ENCODE assay signal across 9 cellular contexts in the genomic region with DNA sequence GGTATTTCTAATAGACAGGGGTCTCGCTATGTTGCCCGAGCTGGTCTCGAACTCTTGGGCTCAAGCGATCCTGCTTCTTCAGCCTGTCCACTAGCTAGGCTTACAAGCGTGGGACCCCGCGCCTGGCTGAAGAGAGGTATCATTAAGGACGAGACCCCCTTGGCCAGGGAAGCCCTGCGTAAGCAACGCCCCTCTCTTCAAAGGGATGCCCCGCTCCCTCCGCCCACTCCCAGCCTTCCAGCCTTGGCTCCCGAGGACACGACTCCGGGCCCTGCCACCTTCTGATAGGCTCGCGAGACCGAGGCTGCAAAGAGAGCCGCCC. TPM values are rescaled to one million over a fixed set of nuclear protein-coding genes. Genes with fewer than 3 reads are reported as not detected.
A peak's percentile ranks its signal among the peaks of the same experiment; 100 is the strongest.
DNase-seq lines count a peak whose midpoint lies in the region; ATAC-seq, FAIRE-seq and TF ChIP-seq lines count a peak whose summit lies in the region.
"Had no signal": no experiment of that assay in that cellular context is flagged by ENCODE, and none has a peak within 500 bp of the region (broad histone marks: within the 10 kb centered on the region; RNA-seq: fewer than 3 reads in every experiment).

No MANE protein-coding gene starts in this region.

- in situ Hi-C loops in IMR-90 (cut with MboI; ENCODE audit: low sequenced_read_pairs), result no loop called here
- in situ Hi-C loops in brain microvascular endothelial cell (cut with HindIII; ENCODE audit: low pct_ligation_motif_present, low sequenced_read_pairs), result no loop called here

- no peak for TF ChIP-seq RAD21 in IMR-90 (IDR thresholded peaks at IDR 0.05; ENCODE audit: low read length)

- H3K4me3 ChIP-seq in IMR-90 (ENCODE audit: insufficient read depth, low read depth, low read length), result peak overlapping the region; percentile 61
- peak overlapping the region; percentile 87 for H3K4me3 ChIP-seq in brain microvascular endothelial cell (ENCODE audit: low read depth, low read length)
- peak overlapping the region; percentile 71 to 92 (median 76) for H3K4me3 ChIP-seq in right lobe of liver

- H3K14ac ChIP-seq in IMR-90 (replicated peaks; ENCODE audit: low read depth, low read length), result 0 out of 2 replicates have a peak overlapping the region, but pooled peaks have one; percentile 34

- peak overlapping the region; percentile 95 for H2AK9ac ChIP-seq in IMR-90 (replicated peaks; ENCODE audit: low read depth, low read length, poor library complexity)

- POLR2A ChIA-PET in IMR-90 (lab: Charles Lee; ENCODE audit: unreplicated experiment), result no interaction called here

- CTCF ChIA-PET in IMR-90 (lab: Yijun Ruan, JAX), result no interaction called here

- BruUV-seq in IMR-90 (replicated peaks; lab: Mats Ljungman, UMichigan), result no TSS peak

- peak overlapping the region; percentile 77 for H2BK5ac ChIP-seq in IMR-90 (ENCODE audit: low read depth, low read length, poor library complexity, severe bottlenecking)

- no peaks in the 10 kb centered on the region for H3K27me3 ChIP-seq in IMR-90 (ENCODE audit: control insufficient read depth, insufficient read depth, low read length)
- no peaks in the 10 kb centered on the region for H3K27me3 ChIP-seq in brain microvascular endothelial cell (replicated peaks)
- H3K27me3 ChIP-seq in right lobe of liver, result no peaks in the 10 kb centered on the region

- dilution Hi-C loops in IMR-90 (cut with HindIII; ENCODE audit: low sequenced_read_pairs, unreplicated experiment), result no loop called here

- H3K56ac ChIP-seq in IMR-90 (ENCODE audit: extremely low read depth, insufficient read depth, low read length), result no peak overlapping the region

- H2AK5ac ChIP-seq in IMR-90 (ENCODE audit: low read depth, low read length), result no peak overlapping the region; the same call in 1 of the 2 replicates

- H4K20me1 ChIP-seq in IMR-90 (ENCODE audit: insufficient read depth, low read length), result peaks cover 3% of the 10 kb centered on the region; the same call in 1 of the 2 replicates

- no peaks in the 10 kb centered on the region for H3K9me1 ChIP-seq in IMR-90 (ENCODE audit: insufficient read depth, low read length)

- peak overlapping the region; percentile 82 for H3K4ac ChIP-seq in IMR-90 (ENCODE audit: low read depth, low read length)

- H2BK20ac ChIP-seq in IMR-90 (ENCODE audit: low read depth, low read length), result no peak overlapping the region

- peak overlapping the region; percentile 83 to 98 for H4K8ac ChIP-seq in IMR-90 (ENCODE audit: low read depth in 2 of 2, low read length in 2 of 2)

- peak overlapping the region; percentile 96 for H4K5ac ChIP-seq in IMR-90 (ENCODE audit: low read depth, low read length)

- peaks cover 6% of the 10 kb centered on the region for H3K4me1 ChIP-seq in IMR-90 (ENCODE audit: control insufficient read depth, insufficient read depth, low read length)
- H3K4me1 ChIP-seq in right lobe of liver, result peaks cover 0 to 28% (median 7%) of the 10 kb centered on the region in 4 donors

- FAIRE-seq in urothelium cell line (lab: Jason Lieb, UNC), result no peak
- FAIRE-seq: frontal cortex had no signal

- peak overlapping the region; percentile 94 for H3K4me2 ChIP-seq in IMR-90 (ENCODE audit: low read depth, low read length)

- no peak overlapping the region; the same call in 1 of the 2 replicates for H2BK120ac ChIP-seq in IMR-90 (ENCODE audit: low read depth, low read length)

- DNase-seq in NCI-H2029 (lab: John Stamatoyannopoulos, UW), result peak; percentile 96
- DNase-seq in NCI-H2029 treated with DMSO at 0.1 percent for 48 hours (lab: John Stamatoyannopoulos, UW), result no peak
- DNase-seq in IMR-90, result no peak
- DNase-seq in brain microvascular endothelial cell, result peak; percentile 98
- DNase-seq in right lobe of liver, result no peak
- DNase-seq in urothelium cell line (ENCODE audit: low spot score), result peak; percentile 100

- H3K27ac ChIP-seq in IMR-90 (ENCODE audit: insufficient read depth, low read length) (peak overlapping the region; percentile 71), brain microvascular endothelial cell (peak overlapping the region; percentile 78), right lobe of liver (peak overlapping the region; percentile 84 to 90 (median 88))

- no peak for TF ChIP-seq CTCF in IMR-90 (conservative IDR thresholded peaks at IDR 0.05; ENCODE audit: low read depth, low read length)
- TF ChIP-seq CTCF in brain microvascular endothelial cell (IDR thresholded peaks at IDR 0.05; ENCODE audit: low read depth, low read length, missing control alignments), result no peak
- no peak for TF ChIP-seq CTCF in right lobe of liver (IDR thresholded peaks at IDR 0.05)

- 22% methylated on average over 3 of the region's 19 CpGs; no CpG with 5 or more reads in 1 of the 2 experiments for WGBS in IMR-90 (ENCODE audit: extremely low coverage in 2 of 2, insufficient read length in 1 of 2), 2 experiments
- WGBS in right lobe of liver (ENCODE audit: insufficient coverage, low coverage, low lambda C conversion rate, missing lambda C conversion rate), result 0% methylated on average over 5 of the region's 19 CpGs

- H4K91ac ChIP-seq in IMR-90 (ENCODE audit: insufficient read depth, low read depth, low read length), result peak overlapping the region; percentile 86; the same call in 1 of the 2 replicates

- intact Hi-C loops in IMR-90 (cut with micrococcal nuclease) (loop anchor here (2.0 kb wide), 3 partner anchors 49 to 113 kb away; partner anchors contain the start of genes FAM200A and ZSCAN25), right lobe of liver (cut with DNase I) (no loop called here)

- ATAC-seq in IMR-90 (ENCODE audit: low read depth), result no peak; the same call in 1 of the 2 replicates
- no peak for ATAC-seq in right lobe of liver
- no peak for ATAC-seq in GM21447 (IDR thresholded peaks at IDR 0.05; ENCODE audit: unreplicated experiment)
- ATAC-seq in GM19035 (IDR thresholded peaks at IDR 0.05; ENCODE audit: unreplicated experiment), result no peak

- no peak for TF ChIP-seq POLR2A in IMR-90 (IDR thresholded peaks at IDR 0.05; ENCODE audit: low read depth, low read length)
- TF ChIP-seq POLR2A in right lobe of liver (IDR thresholded peaks at IDR 0.05), result no peak

- H3K9ac ChIP-seq in IMR-90 (ENCODE audit: low read depth, low read length), result peak overlapping the region; percentile 50

- no peak overlapping the region for H2BK15ac ChIP-seq in IMR-90 (ENCODE audit: low read depth, low read length)

- H3K9me3 ChIP-seq in IMR-90 (ENCODE audit: control insufficient read depth, insufficient read depth, low read length) (no peaks in the 10 kb centered on the region), right lobe of liver (no peaks in the 10 kb centered on the region)

- peaks cover 3% of the 10 kb centered on the region for H3K36me3 ChIP-seq in IMR-90 (ENCODE audit: control insufficient read depth, insufficient read depth, low read length)
- no peaks in the 10 kb centered on the region for H3K36me3 ChIP-seq in brain microvascular endothelial cell (replicated peaks)
- no peaks in the 10 kb centered on the region for H3K36me3 ChIP-seq in right lobe of liver

- H3K79me1 ChIP-seq in IMR-90 (ENCODE audit: low read depth in 1 of 2, low read length in 2 of 2), result peaks cover 10 to 41% of the 10 kb centered on the region in 2 experiments

- H3K23ac ChIP-seq in IMR-90 (ENCODE audit: low read depth, low read length), result no peak overlapping the region

- peak overlapping the region; percentile 100 for H2AFZ ChIP-seq in IMR-90 (replicated peaks; ENCODE audit: low read length, poor library complexity)

- peak overlapping the region; percentile 25; the same call in 1 of the 2 replicates for H3K18ac ChIP-seq in IMR-90 (ENCODE audit: low read depth, low read length)

TF ChIP-seq in IMR-90, 13 proteins besides CTCF, POLR2A, EP300 and RAD21 (continues in another document):
- TF ChIP-seq ELK1 (IDR thresholded peaks at IDR 0.05; ENCODE audit: borderline replicate concordance, low read depth, low read length) (no peak), NFE2L2 (IDR thresholded peaks at IDR 0.05; ENCODE audit: low read depth, low read length) (no peak), RFX5 (IDR thresholded peaks at IDR 0.05; ENCODE audit: low read depth, low read length) (no peak)

RNA-seq across cellular contexts. Expression of gene ZKSCAN5, which starts 0.2 kb away (rescaled TPM):
- total RNA-seq in IMR-90 (2012; rRNA removed) (15.8 and 16.3 TPM in 2 replicates), right lobe of liver (1 to 10 TPM; 2.7 to 4.4 (median 3.1) TPM)
- polyA plus RNA-seq in IMR-90 (2012; rRNA removed), result 5.4 and 5.5 TPM in 2 replicates
- 2.4 and 4.0 TPM in 2 replicates for polyA plus RNA-seq in IMR-90 (2012; cell fraction: cytosol; rRNA removed)
- 2.7 and 6.1 TPM in 2 replicates for polyA plus RNA-seq in IMR-90 (2012; cell fraction: nucleus; rRNA removed; ENCODE audit: low replicate concordance)

RNA-seq across cellular contexts. Expression of gene ZNF394, which starts 4.2 kb away (rescaled TPM):
- total RNA-seq in IMR-90 (2012; rRNA removed), result 22.8 and 24.7 TPM in 2 replicates
- 10.7 and 10.9 TPM in 2 replicates for polyA plus RNA-seq in IMR-90 (2012; rRNA removed)
- 6.7 and 16.8 TPM in 2 replicates for polyA plus RNA-seq in IMR-90 (2012; cell fraction: cytosol; rRNA removed)
- polyA plus RNA-seq in IMR-90 (2012; cell fraction: nucleus; rRNA removed; ENCODE audit: low replicate concordance), result 7.9 and 16.6 TPM in 2 replicates
- total RNA-seq in right lobe of liver, result 10 to 100 TPM in 2 of 6 experiments, 1 to 10 TPM in 4; 6.6 to 12.3 (median 9.4) TPM

RNA-seq across cellular contexts. Expression of gene ZNF789, which starts 31.6 kb away (rescaled TPM):
- 4.2 and 4.8 TPM in 2 replicates for total RNA-seq in IMR-90 (2012; rRNA removed)
- 7.4 and 8.9 TPM in 2 replicates for polyA plus RNA-seq in IMR-90 (2012; rRNA removed)
- 2.9 and 5.5 TPM in 2 replicates for polyA plus RNA-seq in IMR-90 (2012; cell fraction: cytosol; rRNA removed)
- polyA plus RNA-seq in IMR-90 (2012; cell fraction: nucleus; rRNA removed; ENCODE audit: low replicate concordance), result 12.9 and 61.5 TPM in 2 replicates
- 1 to 10 TPM; 2.8 to 5.6 (median 4.0) TPM for total RNA-seq in right lobe of liver

RNA-seq across cellular contexts. Expression of gene ATP5MF, which starts 38.3 kb away (rescaled TPM):
- total RNA-seq in IMR-90 (2012; rRNA removed), result 559 and 1,184 TPM in 2 replicates
- 1,472 and 2,029 TPM in 2 replicates for polyA plus RNA-seq in IMR-90 (2012; rRNA removed)
- 123 and 4,682 TPM in 2 replicates for polyA plus RNA-seq in IMR-90 (2012; cell fraction: cytosol; rRNA removed)
- 713 and 1,201 TPM in 2 replicates for polyA plus RNA-seq in IMR-90 (2012; cell fraction: nucleus; rRNA removed; ENCODE audit: low replicate concordance)
- 1,000 to 10,000 TPM in 2 of 6 experiments, 100 to 1,000 TPM in 4; 134 to 1,633 (median 145) TPM for total RNA-seq in right lobe of liver

RNA-seq across cellular contexts. Expression of gene FAM200A, which starts 47.7 kb away (rescaled TPM):
- total RNA-seq in IMR-90 (2012; rRNA removed), result 5.9 and 10.3 TPM in 2 replicates
- polyA plus RNA-seq in IMR-90 (2012; rRNA removed), result 4.5 and 6.0 TPM in 2 replicates
- polyA plus RNA-seq in IMR-90 (2012; cell fraction: cytosol; rRNA removed), result 1.4 and 1.6 TPM in 2 replicates
- 0.41 and 1.9 TPM in 2 replicates for polyA plus RNA-seq in IMR-90 (2012; cell fraction: nucleus; rRNA removed; ENCODE audit: low replicate concordance)
- 1 to 10 TPM; 1.4 to 3.4 (median 2.3) TPM for total RNA-seq in right lobe of liver

Comparison
In these comparisons a context has a peak if more than half of its experiments do, and no peak if none do; other contexts are left out.
1. DNase-seq: peak in NCI-H2029 (single experiment), brain microvascular endothelial cell (single experiment) and urothelium cell line (single experiment); none in NCI-H2029 treated with DMSO at 0.1 percent for 48 hours (single experiment), IMR-90 (single experiment) and right lobe of liver (0 of 3).
2. Peak in every context shown above with its lines, with median percentiles within 50 percentile points of each other: H3K27ac ChIP-seq and H3K4me3 ChIP-seq.